ENCODE assay signal across 15 cellular contexts in the genomic region with DNA sequence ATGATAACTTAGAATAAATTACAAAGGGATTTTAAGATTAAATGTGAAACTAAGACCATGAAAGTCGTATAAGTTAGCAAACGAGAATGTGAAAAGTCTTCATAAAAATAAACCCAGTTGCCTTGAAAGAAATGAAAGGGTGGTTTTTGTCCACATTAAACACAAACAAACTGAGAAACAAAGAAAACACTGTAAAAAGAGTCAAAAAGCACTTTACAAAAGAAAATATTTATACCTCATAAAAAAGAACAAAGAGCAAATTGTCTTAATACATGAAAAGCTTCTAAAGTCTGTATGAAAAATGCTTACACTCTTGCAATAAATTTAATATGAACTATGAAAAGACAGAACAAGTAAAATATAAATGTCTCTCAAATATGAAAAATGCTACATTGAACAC.
DNase-seq lines count a peak whose midpoint lies in the region; TF ChIP-seq lines count a peak whose summit lies in the region.
"Had no signal": no experiment of that assay in that cellular context is flagged by ENCODE, and none has a peak within 500 bp of the region (broad histone marks: within the 10 kb centered on the region; RNA-seq: fewer than 3 reads in every experiment).

No MANE protein-coding gene starts in this region.

- WGBS in tibial nerve, 2 donors = 35 to 38% methylated on average over 2 of the region's 2 CpGs

- H3K4me1 ChIP-seq in tibial nerve = no peaks in the 10 kb centered on the region
- H3K4me1 ChIP-seq: Caco-2 had no signal

- no peaks in the 10 kb centered on the region for H3K36me3 ChIP-seq in tibial nerve
- H3K36me3 ChIP-seq: HAP-1 had no signal

- TF ChIP-seq CTCF in tibial nerve (IDR thresholded peaks at IDR 0.05) = no peak

- no peak for TF ChIP-seq EP300 in tibial nerve (IDR thresholded peaks at IDR 0.05)

- peaks cover 0 to 6% (median 0%) of the 10 kb centered on the region in 4 donors for H3K9me3 ChIP-seq in tibial nerve
- H3K9me3 ChIP-seq: Caco-2, HAP-1 had no signal

- H3K4me3 ChIP-seq in tibial nerve = no peak overlapping the region
- H3K4me3 ChIP-seq: HAP-1 had no signal

- TF ChIP-seq POLR2A in tibial nerve (IDR thresholded peaks at IDR 0.05) = no peak

- in situ Hi-C loops in SK-MEL-5 (cut with HindIII; ENCODE audit: low pct_unique_long_range_greater_than_20kb, low sequenced_read_pairs) = no loop called here

- H3K27me3 ChIP-seq in tibial nerve = no peaks in the 10 kb centered on the region

- peak; percentile 53 for DNase-seq in COLO829 (ENCODE audit: low spot score)
- DNase-seq in SK-MEL-5 (ENCODE audit: low read depth, low spot score) = peak; percentile 65
- peak; percentile 53 for DNase-seq in foreskin melanocyte
- no peak for DNase-seq in tibial nerve (ENCODE audit: low spot score in 2 of 2)
- DNase-seq in stimulated activated naive CD4-positive, alpha-beta T cell (lab: John Stamatoyannopoulos, UW) = no peak
- DNase-seq in stimulated activated CD4-positive, alpha-beta T cell treated with anti-CD3 and anti-CD28 coated beads, Interleukin-4, amount 100 ng/mL, for 1 hour = no peak
- DNase-seq: 8988T; C1 segment of cervical spinal cord; Caco-2; CD4-positive, alpha-beta memory T cell; DMS153; DND-41; GOT3; HFFc6 had no signal

- no peak overlapping the region for H3K27ac ChIP-seq in tibial nerve

Comparison
In these comparisons a context has a peak if more than half of its experiments do, and no peak if none do; other contexts are left out.
1. DNase-seq: peak in COLO829 (single experiment), SK-MEL-5 (single experiment) and foreskin melanocyte (single experiment); none in tibial nerve (0 of 2), stimulated activated naive CD4-positive, alpha-beta T cell (0 of 6) and stimulated activated CD4-positive, alpha-beta T cell treated with anti-CD3 and anti-CD28 coated beads, Interleukin-4, amount 100 ng/mL, for 1 hour (single experiment).